Comparison of ENCODE assay signal across 26 cellular contexts in the genomic region with DNA sequence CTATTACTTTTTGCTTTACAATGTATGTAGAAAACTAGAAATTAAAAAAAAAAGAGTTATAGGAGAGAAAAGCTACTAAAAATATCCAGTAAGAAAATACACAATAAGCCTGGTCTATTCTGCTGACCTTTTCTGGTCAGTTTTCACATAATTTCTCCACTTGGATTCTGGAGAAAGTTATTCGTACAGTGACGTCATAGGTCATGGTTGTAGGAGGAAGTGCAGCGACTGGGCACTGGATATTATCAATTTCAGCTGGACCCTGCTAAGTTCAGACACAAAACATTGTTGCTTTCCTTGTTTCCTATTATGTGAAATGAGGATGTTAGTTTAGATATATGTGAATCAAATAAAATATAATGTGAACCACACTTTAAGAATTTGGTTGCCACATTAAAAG.
"Had no signal": no experiment of that assay in that cellular context is flagged by ENCODE, and none has a peak within 500 bp of the region (broad histone marks: within the 10 kb centered on the region; RNA-seq: fewer than 3 reads in every experiment).

No MANE protein-coding gene starts in this region.

- H3K4me3 ChIP-seq: adrenal gland, body of pancreas, colonic mucosa, esophagus squamous epithelium had no signal

- H3K27me3 ChIP-seq: adrenal gland, body of pancreas, colonic mucosa, esophagus squamous epithelium had no signal

- H3K4me1 ChIP-seq: adrenal gland, body of pancreas, colonic mucosa, esophagus squamous epithelium had no signal

- H3K27ac ChIP-seq: adrenal gland, body of pancreas, colonic mucosa, epithelial cell of prostate, esophagus squamous epithelium had no signal

- DNase-seq: activated CD4-positive, alpha-beta memory T cell treated with anti-CD3 and anti-CD28 coated beads for 36 hours; activated CD4-positive, alpha-beta T cell treated with anti-CD3 and anti-CD28 coated beads for 36 hours; activated CD4-positive, alpha-beta T cell treated with anti-CD3 and anti-CD28 coated beads, Interleukin-2, amount 10 ng/mL, durations not matched to agents 24 days and 14 days; activated CD4-positive, CD25-positive, alpha-beta regulatory T cell; activated CD4-positive, CD25-positive, alpha-beta regulatory T cell treated with anti-CD3 and anti-CD28 coated beads, Interleukin-2, amount 50 U/mL, for 72 hours; activated CD8-positive, alpha-beta memory T cell treated with anti-CD3 and anti-CD28 coated beads, Interleukin-2, amount 10 ng/mL, durations not matched to agents 7 days and 5 days; activated CD8-positive, alpha-beta memory T cell treated with anti-CD3 and anti-CD28 coated beads, Interleukin-2, amount 50 U/mL, for 4 hours; activated CD8-positive, alpha-beta T cell treated with anti-CD3 and anti-CD28 coated beads, Interleukin-2, amount 10 ng/mL, durations not matched to agents 7 days and 5 days; activated effector memory CD4-positive, alpha-beta T cell treated with anti-CD3 and anti-CD28 coated beads, Interleukin-2, amount 50 U/mL, for 16 hours; activated naive CD4-positive, alpha-beta T cell treated with anti-CD3 and anti-CD28 coated beads for 36 hours; activated naive CD8-positive, alpha-beta T cell treated with anti-CD3 and anti-CD28 coated beads for 36 hours; activated naive CD8-positive, alpha-beta T cell treated with anti-CD3 and anti-CD28 coated beads, Interleukin-2, amount 50 U/mL, for 24 hours; activated T-cell treated with anti-CD3 and anti-CD28 coated beads, Interleukin-2, amount 50 U/mL, for 1 hour; activated T-cell treated with anti-CD3 and anti-CD28 coated beads, Interleukin-2, amount 50 U/mL, for 48 hours; adrenal gland; amygdala; aorta; body of pancreas; caudate nucleus; cerebellar nuclear complex; colonic mucosa; effector CD8-positive, alpha-beta T cell; esophagus squamous epithelium; head of caudate nucleus; T-helper 2 cell had no signal

- H3K9me3 ChIP-seq: adrenal gland, body of pancreas, colonic mucosa, esophagus squamous epithelium had no signal

- H3K36me3 ChIP-seq: adrenal gland, colonic mucosa, esophagus squamous epithelium had no signal
